ENCODE assay signal across 10 cellular contexts in genomic region chr16:4501071-4501478, GRCh38. TPM values are rescaled to one million over a fixed set of nuclear protein-coding genes. Genes with fewer than 3 reads are reported as not detected.
DNase-seq lines count a peak whose midpoint lies in the region; ATAC-seq and TF ChIP-seq lines count a peak whose summit lies in the region.
"Had no signal": no experiment of that assay in that cellular context is flagged by ENCODE, and none has a peak within 500 bp of the region (broad histone marks: within the 10 kb centered on the region; RNA-seq: fewer than 3 reads in every experiment).

No MANE protein-coding gene starts in this region.

- TF ChIP-seq CTCF in PC-9 (conservative IDR thresholded peaks at IDR 0.05) = no peak
- no peak for TF ChIP-seq CTCF in dorsolateral prefrontal cortex (IDR thresholded peaks at IDR 0.05 in 54 of 56, conservative IDR thresholded peaks at IDR 0.05 in 2 of 56; ENCODE audit: low read depth in 1 of 56, partially characterized antibody in 56 of 56)
- no peak for TF ChIP-seq CTCF in suprapubic skin (IDR thresholded peaks at IDR 0.05)
- no peak for TF ChIP-seq CTCF in spleen (IDR thresholded peaks at IDR 0.05 in 8 of 11, conservative IDR thresholded peaks at IDR 0.05 in 3 of 11)

- no peak for DNase-seq in PC-9
- DNase-seq in dorsolateral prefrontal cortex = peak in 1 of 10 donors; percentile 66
- DNase-seq in memory B cell (ENCODE audit: low spot score in 2 of 2) = no peak
- no peak for DNase-seq in suprapubic skin (ENCODE audit: low spot score in 2 of 2)
- DNase-seq in activated T-cell treated with anti-CD3 and anti-CD28 coated beads, Interleukin-2, amount 50 U/mL, for 1 hour = no peak
- DNase-seq in spleen = no peak
- DNase-seq in NCI-H1930 (lab: John Stamatoyannopoulos, UW) = no peak
- no peak for DNase-seq in mesenteric fat pad (ENCODE audit: low spot score)
- DNase-seq: NCI-H510A treated with DMSO at 0.1 percent for 48 hours had no signal

- peak overlapping the region; percentile 20; the same call in 1 of the 2 replicates for H3K4me2 ChIP-seq in PC-9

- H3K27me3 Mint-ChIP-seq in memory B cell = no peaks in the 10 kb centered on the region

- no peak for TF ChIP-seq EP300 in suprapubic skin (IDR thresholded peaks at IDR 0.05)

- no peak for TF ChIP-seq POLR2A in suprapubic skin (IDR thresholded peaks at IDR 0.05)
- TF ChIP-seq POLR2A in spleen (IDR thresholded peaks at IDR 0.05) = no peak

- intact Hi-C loops in PC-9 (cut with micrococcal nuclease; ENCODE audit: unreplicated experiment) (loop anchor here (5.0 to 10.0 kb wide), 2 partner anchors 456 to 594 kb away; partner anchors contain the start of genes EEF2KMT and SEC14L5), dorsolateral prefrontal cortex (cut with DNase I) (no loop called here), spleen (cut with DNase I; ENCODE audit: low total_unique reads) (no loop called here)

- no peaks in the 10 kb centered on the region for H3K36me3 ChIP-seq in PC-9 (ENCODE audit: low read depth)
- H3K36me3 ChIP-seq in suprapubic skin = peaks cover 10% of the 10 kb centered on the region
- peaks cover 0 to 51% (median 10%) of the 10 kb centered on the region in 6 donors for H3K36me3 ChIP-seq in spleen

- no peaks in the 10 kb centered on the region for H3K9me3 Mint-ChIP-seq in memory B cell

- H3K4me1 ChIP-seq in PC-9 (replicated peaks; ENCODE audit: insufficient read depth) (peaks cover 50% of the 10 kb centered on the region), suprapubic skin (peaks cover 42% of the 10 kb centered on the region), spleen (peaks cover 17 to 78% (median 38%) of the 10 kb centered on the region in 6 donors)

- H3K4me3 ChIP-seq in PC-9 = no peak overlapping the region
- H3K4me3 ChIP-seq in dorsolateral prefrontal cortex = peak overlapping the region in 39 of 59 donors; percentile 1 to 51 (median 18)
- H3K4me3 ChIP-seq in suprapubic skin = peak overlapping the region; percentile 26
- no peak overlapping the region for H3K4me3 ChIP-seq in spleen
- H3K4me3 ChIP-seq: lung had no signal

- H2AFZ ChIP-seq in PC-9 = no peak overlapping the region

- H3K27me3 ChIP-seq in PC-9 (ENCODE audit: insufficient read depth, low read depth) = no peaks in the 10 kb centered on the region
- no peaks in the 10 kb centered on the region for H3K27me3 ChIP-seq in dorsolateral prefrontal cortex
- H3K27me3 ChIP-seq in suprapubic skin = no peaks in the 10 kb centered on the region
- H3K27me3 ChIP-seq in spleen (replicated peaks in 1 of 7) = no peaks in the 10 kb centered on the region

- no peaks in the 10 kb centered on the region for H3K9me2 ChIP-seq in PC-9 (ENCODE audit: insufficient read depth)

- no peak for ATAC-seq in memory B cell (ENCODE audit: low read depth)

- H4K20me1 ChIP-seq in PC-9 (ENCODE audit: insufficient read depth) = peaks cover 6% of the 10 kb centered on the region; the same call in 1 of the 2 replicates

- peaks cover 33% of the 10 kb centered on the region for H3F3A ChIP-seq in PC-9 (ENCODE audit: insufficient read depth, low read depth)

- H3K27ac ChIP-seq in PC-9 (peak overlapping the region; percentile 67), dorsolateral prefrontal cortex (peak overlapping the region; percentile 20 to 99 (median 94)), suprapubic skin (peak overlapping the region; percentile 80), spleen (peak overlapping the region in 1 of 8 donors; percentile 19)

- CTCF ChIA-PET in PC-9 (lab: Charles Lee) = interaction anchor here (0.5 to 1.8 kb wide), 5 partner anchors 20 to 795 kb away, joined by 3 to 6 read pairs (median 3); partner anchors contain the start of gene HMOX2

- no peak overlapping the region for H3K4me3 Mint-ChIP-seq in memory B cell

- POLR2A ChIA-PET in PC-9 (lab: Charles Lee; ENCODE audit: unreplicated experiment) = interaction anchor here (0.7 kb wide), 1 partner anchor 211 kb away, joined by 8 read pairs; no protein-coding TSS in a partner anchor

- peak overlapping the region; percentile 78 for H3K27ac Mint-ChIP-seq in memory B cell

- BruUV-seq in PC-9 (replicated peaks; lab: Mats Ljungman, UMichigan) = no TSS peak

- peaks cover 34% of the 10 kb centered on the region for H3K4me1 Mint-ChIP-seq in memory B cell

- H3K9me3 ChIP-seq in PC-9 (ENCODE audit: insufficient read depth, low read depth) (no peaks in the 10 kb centered on the region), suprapubic skin (no peaks in the 10 kb centered on the region), spleen (no peaks in the 10 kb centered on the region)

- whole genome bisulfite sequencing in suprapubic skin = 15% methylated on average over 5 of the region's 5 CpGs
- 68 to 81% (median 75%) methylated on average over 5 of the region's 5 CpGs for WGBS in spleen, 5 donors

- H3K36me3 Mint-ChIP-seq in memory B cell = peaks cover 5% of the 10 kb centered on the region

- peaks cover 28% of the 10 kb centered on the region for H3K79me2 ChIP-seq in PC-9 (ENCODE audit: low read depth)

RNA-seq across cellular contexts. Expression of gene HMOX2, which starts 24.9 kb away (rescaled TPM):
- total RNA-seq in PC-9 (2021) (68.1 and 69.5 TPM in 2 replicates), dorsolateral prefrontal cortex (100 to 1,000 TPM in 32 of 120 experiments, 10 to 100 TPM in 88; 41.9 to 120 (median 90.5) TPM), suprapubic skin (10 to 100 TPM; 43.6 to 64.3 (median 52.7) TPM), spleen (10 to 100 TPM; 34.6 to 73.8 (median 59.0) TPM), mesenteric fat pad (84.1 TPM)
- 10 to 100 TPM; 26.6 to 48.0 (median 44.0) TPM for polyA plus RNA-seq in spleen

RNA-seq across cellular contexts. Expression of gene NMRAL1, which starts 26.6 kb away (rescaled TPM):
- 118 and 141 TPM in 2 replicates for total RNA-seq in PC-9 (2021)
- total RNA-seq in dorsolateral prefrontal cortex = 10 to 100 TPM; 28.4 to 78.4 (median 55.8) TPM
- total RNA-seq in suprapubic skin = 10 to 100 TPM; 52.7 to 72.3 (median 61.6) TPM
- 10 to 100 TPM; 26.3 to 49.0 (median 40.6) TPM for total RNA-seq in spleen
- polyA plus RNA-seq in spleen = 10 to 100 TPM; 40.1 to 58.6 (median 44.9) TPM
- total RNA-seq in mesenteric fat pad = 23.4 TPM

RNA-seq across cellular contexts. Expression of gene CDIP1, which starts 37.5 kb away (rescaled TPM):
- 10.7 and 18.4 TPM in 2 replicates for total RNA-seq in PC-9 (2021)
- total RNA-seq in dorsolateral prefrontal cortex = 100 to 1,000 TPM; 100 to 237 (median 186) TPM
- 10 to 100 TPM; 14.7 to 30.0 (median 21.3) TPM for total RNA-seq in suprapubic skin
- total RNA-seq in spleen = 10 to 100 TPM; 17.8 to 26.9 (median 21.8) TPM
- 10 to 100 TPM in 2 of 3 donors, 1 to 10 TPM in 1; 9.6 to 13.8 (median 12.1) TPM for polyA plus RNA-seq in spleen
- total RNA-seq in mesenteric fat pad = 24.8 TPM

RNA-seq across cellular contexts. Expression of gene C16orf96, which starts 55.1 kb away (rescaled TPM):
- total RNA-seq in PC-9 (2021) = 0.13 and 0.15 TPM in 2 replicates
- total RNA-seq in dorsolateral prefrontal cortex = 1 to 10 TPM in 59 of 120 experiments, under 1 TPM in 61; 0.30 to 2.0 (median 1.00) TPM
- total RNA-seq in suprapubic skin = 1 to 10 TPM in 1 of 4 donors, under 1 TPM in 3; 0.15 to 1.2 (median 0.33) TPM
- total RNA-seq in spleen = under 1 TPM; 0.17 to 0.33 (median 0.23) TPM
- under 1 TPM; 0.06 to 0.07 (median 0.06) TPM for polyA plus RNA-seq in spleen
- 0.10 TPM for total RNA-seq in mesenteric fat pad

Comparison
In these comparisons a context has a peak if more than half of its experiments do, and no peak if none do; other contexts are left out.
1. H3K4me3 ChIP-seq: peak in dorsolateral prefrontal cortex (39 of 59) and suprapubic skin (single experiment); none in PC-9 (single experiment) and spleen (0 of 8).